ENCODE assay signal across 12 cellular contexts in the genomic region with DNA sequence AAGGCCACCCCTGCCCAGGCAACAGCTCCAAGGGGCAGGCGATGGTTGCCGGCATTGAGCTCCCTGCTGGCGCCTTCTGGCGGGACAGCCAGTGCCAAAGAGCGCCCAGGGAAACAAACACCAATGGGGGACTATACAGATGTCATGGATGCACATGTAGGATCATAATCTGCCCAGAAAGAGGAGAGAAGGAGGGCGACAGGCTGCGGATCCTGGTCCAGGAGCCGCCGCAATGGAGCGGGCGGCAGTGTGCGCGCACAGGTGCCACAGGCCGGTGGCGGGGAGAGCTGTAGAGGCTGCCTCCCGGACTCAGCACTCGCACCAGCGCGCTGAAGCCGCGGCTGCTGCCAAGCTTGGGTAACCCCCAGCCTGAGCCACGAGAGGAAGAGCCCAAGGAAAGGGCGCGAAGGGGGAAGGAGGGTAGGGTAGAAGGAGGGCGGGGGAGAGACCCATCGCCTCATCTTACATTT. TPM values are rescaled to one million over a fixed set of nuclear protein-coding genes. Genes with fewer than 3 reads are reported as not detected.
DNase-seq lines count a peak whose midpoint lies in the region; ATAC-seq and TF ChIP-seq lines count a peak whose summit lies in the region.
"Had no signal": no experiment of that assay in that cellular context is flagged by ENCODE, and none has a peak within 500 bp of the region (broad histone marks: within the 10 kb centered on the region; RNA-seq: fewer than 3 reads in every experiment).

No MANE protein-coding gene starts in this region.

- no peak for TF ChIP-seq POLR2A in lower leg skin (IDR thresholded peaks at IDR 0.05)

- H3K9me3 Mint-ChIP-seq in activated T-cell treated with anti-CD3 and anti-CD28 coated beads, Interleukin-2, amount 50 U/mL, for 72 hours: no peaks in the 10 kb centered on the region

- DNase-seq in COR-L47 (lab: John Stamatoyannopoulos, UW) (peak; percentile 92), NCI-H1694 treated with DMSO at 0.1 percent for 48 hours (lab: John Stamatoyannopoulos, UW) (peak; percentile 78), caudate nucleus (lab: John Stamatoyannopoulos, UW) (peak in 57 of 61 donors; percentile 59 to 97 (median 89)), mucosa of descending colon (no peak), lower leg skin (ENCODE audit: low spot score in 2 of 2) (no peak), CD1c-positive myeloid dendritic cell (ENCODE audit: extremely low spot score) (no peak)
- no peak for DNase-seq in activated T-cell treated with anti-CD3 and anti-CD28 coated beads, Interleukin-2, amount 50 U/mL, for 72 hours
- DNase-seq: activated CD8-positive, alpha-beta memory T cell treated with anti-CD3 and anti-CD28 coated beads, Interleukin-2, amount 10 ng/mL, durations not matched to agents 7 days and 5 days had no signal

- intact Hi-C loops in mucosa of descending colon (cut with DNase I, micrococcal nuclease): no loop called here
- intact Hi-C loops in lower leg skin (cut with DNase I; ENCODE audit: low total_unique reads): no loop called here

- H3K27me3 Mint-ChIP-seq in activated T-cell treated with anti-CD3 and anti-CD28 coated beads, Interleukin-2, amount 50 U/mL, for 72 hours (ENCODE audit: low read depth): peaks cover 34% of the 10 kb centered on the region

- H3K9me3 ChIP-seq in mucosa of descending colon: no peaks in the 10 kb centered on the region
- H3K9me3 ChIP-seq: Peyer's patch had no signal

- H3K4me1 ChIP-seq in mucosa of descending colon (ENCODE audit: low read depth): no peaks in the 10 kb centered on the region
- H3K4me1 ChIP-seq: BLaER1, Peyer's patch had no signal

- no peaks in the 10 kb centered on the region for H3K4me1 Mint-ChIP-seq in activated T-cell treated with anti-CD3 and anti-CD28 coated beads, Interleukin-2, amount 50 U/mL, for 72 hours (ENCODE audit: low read depth)
- H3K4me1 Mint-ChIP-seq: activated CD8-positive, alpha-beta memory T cell treated with anti-CD3 and anti-CD28 coated beads, Interleukin-2, amount 10 ng/mL, durations not matched to agents 7 days and 5 days had no signal

- ATAC-seq in mucosa of descending colon (peak; percentile 10), GM19467 (IDR thresholded peaks at IDR 0.05; ENCODE audit: unreplicated experiment) (no peak)
- no peak for ATAC-seq in activated T-cell treated with anti-CD3 and anti-CD28 coated beads, Interleukin-2, amount 50 U/mL, for 72 hours (replicated peaks in 1 of 2)
- ATAC-seq: activated CD8-positive, alpha-beta memory T cell treated with anti-CD3 and anti-CD28 coated beads, Interleukin-2, amount 10 ng/mL, durations not matched to agents 7 days and 5 days; natural killer cell treated with Interleukin-12 subunit alpha and Interleukin-12 subunit beta and Interleukin-15 and Interleukin-18, amount 100 ng/mL, for 72 hours had no signal

- H3K36me3 ChIP-seq in mucosa of descending colon (ENCODE audit: low read depth): no peaks in the 10 kb centered on the region
- H3K36me3 ChIP-seq: BLaER1, Peyer's patch had no signal

- no peak overlapping the region for H3K27ac Mint-ChIP-seq in activated T-cell treated with anti-CD3 and anti-CD28 coated beads, Interleukin-2, amount 50 U/mL, for 72 hours
- H3K27ac Mint-ChIP-seq: activated CD8-positive, alpha-beta memory T cell treated with anti-CD3 and anti-CD28 coated beads, Interleukin-2, amount 10 ng/mL, durations not matched to agents 7 days and 5 days; natural killer cell treated with Interleukin-12 subunit alpha and Interleukin-12 subunit beta and Interleukin-15 and Interleukin-18, amount 100 ng/mL, for 72 hours had no signal

- H3K27ac ChIP-seq in caudate nucleus (ENCODE audit: low read depth, low read length): peak overlapping the region; percentile 93
- H3K27ac ChIP-seq: BLaER1, Peyer's patch had no signal

- peaks cover 0 to 2% of the 10 kb centered on the region in 2 donors for H3K36me3 Mint-ChIP-seq in activated T-cell treated with anti-CD3 and anti-CD28 coated beads, Interleukin-2, amount 50 U/mL, for 72 hours (ENCODE audit: insufficient read depth in 2 of 2)
- H3K36me3 Mint-ChIP-seq: activated CD8-positive, alpha-beta memory T cell treated with anti-CD3 and anti-CD28 coated beads, Interleukin-2, amount 10 ng/mL, durations not matched to agents 7 days and 5 days had no signal

- H3K4me3 Mint-ChIP-seq in activated T-cell treated with anti-CD3 and anti-CD28 coated beads, Interleukin-2, amount 50 U/mL, for 72 hours: peak overlapping the region in 1 of 2 donors; percentile 42
- H3K4me3 Mint-ChIP-seq: activated CD8-positive, alpha-beta memory T cell treated with anti-CD3 and anti-CD28 coated beads, Interleukin-2, amount 10 ng/mL, durations not matched to agents 7 days and 5 days; natural killer cell treated with Interleukin-12 subunit alpha and Interleukin-12 subunit beta and Interleukin-15 and Interleukin-18, amount 100 ng/mL, for 72 hours had no signal

- H3K4me3 ChIP-seq in mucosa of descending colon (no peak overlapping the region), lower leg skin (ENCODE audit: low read depth, poor library complexity, severe bottlenecking) (no peak overlapping the region)
- H3K4me3 ChIP-seq: BLaER1, Peyer's patch had no signal

- TF ChIP-seq CTCF in mucosa of descending colon (IDR thresholded peaks at IDR 0.05): no peak
- TF ChIP-seq CTCF in lower leg skin (IDR thresholded peaks at IDR 0.05): no peak

- WGBS in lower leg skin, 2 donors: 1 to 5% methylated on average over 26 of the region's 26 CpGs

RNA-seq across cellular contexts. Expression of gene FUT9, which starts 0.4 kb away (rescaled TPM):
- total RNA-seq in mucosa of descending colon: under 1 TPM in 2 of 3 donors, not detected in 1; 0.02 to 0.09 TPM
- under 1 TPM; 0.04 to 0.59 (median 0.19) TPM for total RNA-seq in lower leg skin
- not detected for total RNA-seq in activated T-cell treated with anti-CD3 and anti-CD28 coated beads, Interleukin-2, amount 50 U/mL, for 72 hours
- total RNA-seq: activated CD8-positive, alpha-beta memory T cell treated with anti-CD3 and anti-CD28 coated beads, Interleukin-2, amount 10 ng/mL, durations not matched to agents 7 days and 5 days; natural killer cell treated with Interleukin-12 subunit alpha and Interleukin-12 subunit beta and Interleukin-15 and Interleukin-18, amount 100 ng/mL, for 72 hours; Peyer's patch had no signal

Comparison
In these comparisons a context has a peak if more than half of its experiments do, and no peak if none do; other contexts are left out.
1. DNase-seq: peak in COR-L47 (single experiment), NCI-H1694 treated with DMSO at 0.1 percent for 48 hours (single experiment) and caudate nucleus (57 of 61); none in mucosa of descending colon (0 of 3), lower leg skin (0 of 2), CD1c-positive myeloid dendritic cell (single experiment) and activated T-cell treated with anti-CD3 and anti-CD28 coated beads, Interleukin-2, amount 50 U/mL, for 72 hours (0 of 2).